Comparison of ENCODE assay signal across 12 cellular contexts in genomic region chr3:78765671-78766485, GRCh38.
A peak's percentile ranks its signal among the peaks of the same experiment; 100 is the strongest.
DNase-seq lines count a peak whose midpoint lies in the region; ATAC-seq lines count a peak whose summit lies in the region.
"Had no signal": no experiment of that assay in that cellular context is flagged by ENCODE, and none has a peak within 500 bp of the region (broad histone marks: within the 10 kb centered on the region; RNA-seq: fewer than 3 reads in every experiment).

No MANE protein-coding gene starts in this region.

- H3K27me3 ChIP-seq in endocrine pancreas (ENCODE audit: control insufficient read depth, insufficient read depth, low read length), result no peaks in the 10 kb centered on the region
- no peaks in the 10 kb centered on the region for H3K27me3 ChIP-seq in HAP-1 (ENCODE audit: low read depth)

- in situ Hi-C loops in HAP-1 (cut with MboI; ENCODE audit: low sequenced_read_pairs), result no loop called here

- H3K9me3 ChIP-seq in endocrine pancreas (ENCODE audit: control insufficient read depth, low read length), result no peaks in the 10 kb centered on the region
- no peaks in the 10 kb centered on the region for H3K9me3 ChIP-seq in HAP-1

- H3K4me3 ChIP-seq in endocrine pancreas (ENCODE audit: control insufficient read depth, insufficient read depth, low read length), result peak overlapping the region; percentile 18
- no peak overlapping the region for H3K4me3 ChIP-seq in HAP-1

- no peak overlapping the region for H3K9ac ChIP-seq in endocrine pancreas (ENCODE audit: control insufficient read depth, insufficient read depth, low read length)
- H3K9ac ChIP-seq: KMS-11, parathyroid adenoma had no signal

- H3K4me1 ChIP-seq in endocrine pancreas (ENCODE audit: control insufficient read depth, insufficient read depth, low read length), result no peaks in the 10 kb centered on the region
- no peaks in the 10 kb centered on the region; the same call in 1 of the 2 replicates for H3K4me1 ChIP-seq in HAP-1
- H3K4me1 ChIP-seq: parathyroid adenoma had no signal

- H3K36me3 ChIP-seq in endocrine pancreas (ENCODE audit: control insufficient read depth, insufficient read depth, low read length) (no peaks in the 10 kb centered on the region), HAP-1 (replicated peaks) (no peaks in the 10 kb centered on the region)

- ATAC-seq in HG02973 (IDR thresholded peaks at IDR 0.05; ENCODE audit: unreplicated experiment) (no peak), HG03025 (IDR thresholded peaks at IDR 0.05; ENCODE audit: low FRiP score, unreplicated experiment) (no peak)

- peak; percentile 36 for DNase-seq in NCI-H2227 treated with DMSO at 0.1 percent for 48 hours (lab: John Stamatoyannopoulos, UW)
- no peak for DNase-seq in NCI-H2227 (lab: John Stamatoyannopoulos, UW; ENCODE audit: unreplicated experiment)
- peak; percentile 13 for DNase-seq in NCI-H510A treated with DMSO at 0.1 percent for 48 hours (lab: John Stamatoyannopoulos, UW)
- DNase-seq in NOMO-1 treated with dmso at 0.1 percent for 144 hours (lab: John Stamatoyannopoulos, UW; ENCODE audit: unreplicated experiment), result no peak
- DNase-seq in HAP-1 (ENCODE audit: low spot score in 2 of 2), result no peak
- DNase-seq: activated CD4-positive, alpha-beta T cell treated with anti-CD3 and anti-CD28 coated beads, Interleukin-2, amount 50 U/mL, for 48 hours; activated effector memory CD4-positive, alpha-beta T cell treated with anti-CD3 and anti-CD28 coated beads, Interleukin-2, amount 50 U/mL, for 16 hours had no signal

Comparison
In these comparisons a context has a peak if more than half of its experiments do, and no peak if none do; other contexts are left out.
1. DNase-seq: peak in NCI-H2227 treated with DMSO at 0.1 percent for 48 hours (single experiment) and NCI-H510A treated with DMSO at 0.1 percent for 48 hours (single experiment); none in NCI-H2227 (single experiment), NOMO-1 treated with dmso at 0.1 percent for 144 hours (single experiment) and HAP-1 (0 of 2).